In the genomic region with DNA sequence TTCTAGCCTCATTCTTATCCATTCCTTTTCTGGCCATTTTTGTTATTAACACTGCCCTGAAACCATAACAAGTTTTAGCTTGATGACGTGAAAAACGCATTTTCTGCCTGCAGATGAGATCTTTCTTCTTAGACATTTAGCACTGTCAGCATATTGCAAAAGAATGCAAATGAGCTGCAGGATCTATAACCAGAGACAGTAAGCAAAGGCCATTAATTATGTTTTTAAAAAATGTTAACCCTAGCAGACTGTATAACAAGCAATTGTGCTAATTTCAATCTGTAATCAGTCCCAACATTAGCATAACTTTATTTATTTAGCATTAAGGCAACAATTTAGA, we compare ENCODE assay signal across 19 cellular contexts.
A peak's percentile ranks its signal among the peaks of the same experiment; 100 is the strongest.
DNase-seq lines count a peak whose midpoint lies in the region; ATAC-seq and TF ChIP-seq lines count a peak whose summit lies in the region.
"Had no signal": no experiment of that assay in that cellular context is flagged by ENCODE, and none has a peak within 500 bp of the region (broad histone marks: within the 10 kb centered on the region; RNA-seq: fewer than 3 reads in every experiment).

No MANE protein-coding gene starts in this region.

- dilution Hi-C loops in IMR-90 (cut with HindIII; ENCODE audit: low sequenced_read_pairs, unreplicated experiment): no loop called here

- H3K56ac ChIP-seq in IMR-90 (ENCODE audit: extremely low read depth, insufficient read depth, low read length): no peak overlapping the region

- TF ChIP-seq POLR2A in IMR-90 (IDR thresholded peaks at IDR 0.05; ENCODE audit: low read depth, low read length) (no peak), body of pancreas (IDR thresholded peaks at IDR 0.05) (no peak)

- H3K4me1 Mint-ChIP-seq in T-cell: no peaks in the 10 kb centered on the region
- H3K4me1 Mint-ChIP-seq: activated B cell treated with CpG ODN at 0.5 μM for 24 hours; activated naive CD4-positive, alpha-beta T cell treated with anti-CD3 and anti-CD28 coated beads, Interleukin-2, amount 50 U/mL, for 24 hours; CD4-positive, CD25-positive, alpha-beta regulatory T cell had no signal

- TF ChIP-seq RAD21 in IMR-90 (IDR thresholded peaks at IDR 0.05; ENCODE audit: low read length) (no peak), neural cell (conservative IDR thresholded peaks at IDR 0.05) (no peak)

- H2BK120ac ChIP-seq in IMR-90 (ENCODE audit: low read depth, low read length): no peak overlapping the region

- H4K5ac ChIP-seq in IMR-90 (ENCODE audit: low read depth, low read length): no peak overlapping the region

- POLR2A ChIA-PET in IMR-90 (lab: Charles Lee; ENCODE audit: unreplicated experiment) (no interaction called here), T-cell (lab: Charles Lee) (no interaction called here)

- WGBS in IMR-90 (ENCODE audit: extremely low coverage in 2 of 2, insufficient read length in 1 of 2), 2 experiments: no CpG with 5 or more reads among the region's 2 CpGs
- WGBS in body of pancreas, 2 donors: 57% methylated on average over 2 of the region's 2 CpGs

- H3K9ac ChIP-seq in IMR-90 (ENCODE audit: low read depth, low read length) (no peak overlapping the region), neural cell (ENCODE audit: low read length) (peak overlapping the region; percentile 13)
- H3K9ac ChIP-seq: KMS-11 had no signal

- H3K9me3 ChIP-seq in IMR-90 (ENCODE audit: control insufficient read depth, insufficient read depth, low read length) (no peaks in the 10 kb centered on the region), body of pancreas (no peaks in the 10 kb centered on the region), neural cell (ENCODE audit: low read length) (no peaks in the 10 kb centered on the region)
- H3K9me3 ChIP-seq: ovary had no signal

- CTCF ChIA-PET in IMR-90 (lab: Yijun Ruan, JAX): no interaction called here
- CTCF ChIA-PET in T-cell (lab: Charles Lee): no interaction called here

- no peak overlapping the region for H2AK9ac ChIP-seq in IMR-90 (replicated peaks; ENCODE audit: low read depth, low read length, poor library complexity)

- H3K27me3 Mint-ChIP-seq in T-cell: no peaks in the 10 kb centered on the region
- H3K27me3 Mint-ChIP-seq: activated B cell treated with CpG ODN at 0.5 μM for 24 hours; activated naive CD4-positive, alpha-beta T cell treated with anti-CD3 and anti-CD28 coated beads, Interleukin-2, amount 50 U/mL, for 24 hours; CD4-positive, CD25-positive, alpha-beta regulatory T cell had no signal

- peak; percentile 35 for DNase-seq in DMS 273 treated with DMSO at 0.1 percent for 48 hours (lab: John Stamatoyannopoulos, UW)
- no peak for DNase-seq in IMR-90
- DNase-seq in body of pancreas: no peak
- no peak for DNase-seq in T-cell
- DNase-seq in NCI-H1048 (lab: John Stamatoyannopoulos, UW): no peak
- DNase-seq: activated B cell treated with CpG ODN at 0.5 μM for 24 hours; activated CD4-positive, alpha-beta T cell treated with anti-CD3 and anti-CD28 coated beads, Interleukin-2, amount 50 U/mL, for 4 hours; activated CD8-positive, alpha-beta memory T cell treated with anti-CD3 and anti-CD28 coated beads, Interleukin-2, amount 50 U/mL, for 4 hours; CD4-positive, CD25-positive, alpha-beta regulatory T cell; central memory CD4-positive, alpha-beta T cell; GDM1; stimulated activated naive CD8-positive, alpha-beta T cell treated with anti-CD3 and anti-CD28 coated beads, Interleukin-15, Interleukin-2, amounts not matched to agents 100 U/mL and 50 U/mL, for 24 hours; T-helper 9 cell had no signal

- H3F3A ChIP-seq in neural cell (ENCODE audit: insufficient read depth, low read length, poor library complexity, severe bottlenecking): peaks cover 10% of the 10 kb centered on the region

- H3K79me2 ChIP-seq in neural cell (replicated peaks; ENCODE audit: insufficient read depth, low read length): no peaks in the 10 kb centered on the region

- in situ Hi-C loops in IMR-90 (cut with MboI; ENCODE audit: low sequenced_read_pairs): no loop called here

- no peaks in the 10 kb centered on the region for H3K27me3 ChIP-seq in IMR-90 (ENCODE audit: control insufficient read depth, insufficient read depth, low read length)
- no peaks in the 10 kb centered on the region for H3K27me3 ChIP-seq in body of pancreas
- no peaks in the 10 kb centered on the region for H3K27me3 ChIP-seq in neural cell (ENCODE audit: insufficient read depth, low read depth, low read length)
- H3K27me3 ChIP-seq: ovary had no signal

- no peak overlapping the region for H2BK15ac ChIP-seq in IMR-90 (ENCODE audit: low read depth, low read length)

- no peaks in the 10 kb centered on the region for H3K79me1 ChIP-seq in IMR-90 (ENCODE audit: low read depth in 1 of 2, low read length in 2 of 2)

- H3K9me3 Mint-ChIP-seq in T-cell: no peaks in the 10 kb centered on the region
- H3K9me3 Mint-ChIP-seq: activated B cell treated with CpG ODN at 0.5 μM for 24 hours; activated naive CD4-positive, alpha-beta T cell treated with anti-CD3 and anti-CD28 coated beads, Interleukin-2, amount 50 U/mL, for 24 hours; natural killer cell treated with Interleukin-12 subunit alpha and Interleukin-12 subunit beta and Interleukin-15 and Interleukin-18, amount 100 ng/mL, for 72 hours had no signal

- no peak overlapping the region for H3K4me3 Mint-ChIP-seq in T-cell
- H3K4me3 Mint-ChIP-seq: activated B cell treated with CpG ODN at 0.5 μM for 24 hours; activated naive CD4-positive, alpha-beta T cell treated with anti-CD3 and anti-CD28 coated beads, Interleukin-2, amount 50 U/mL, for 24 hours; CD4-positive, CD25-positive, alpha-beta regulatory T cell; natural killer cell treated with Interleukin-12 subunit alpha and Interleukin-12 subunit beta and Interleukin-15 and Interleukin-18, amount 100 ng/mL, for 72 hours had no signal

- H3K4me1 ChIP-seq in IMR-90 (ENCODE audit: control insufficient read depth, insufficient read depth, low read length) (peaks cover 2% of the 10 kb centered on the region; the same call in 1 of the 2 replicates), body of pancreas (peaks cover 7% of the 10 kb centered on the region)

- ATAC-seq in IMR-90 (ENCODE audit: low read depth) (no peak), body of pancreas (no peak), T-cell (replicated peaks in 1 of 4) (no peak), HG03520 (IDR thresholded peaks at IDR 0.05; ENCODE audit: unreplicated experiment) (no peak)
- ATAC-seq: natural killer cell treated with Interleukin-12 subunit alpha and Interleukin-12 subunit beta and Interleukin-15 and Interleukin-18, amount 100 ng/mL, for 72 hours; stimulated activated naive CD8-positive, alpha-beta T cell treated with anti-CD3 and anti-CD28 coated beads, Interleukin-15, Interleukin-2, amounts not matched to agents 100 U/mL and 50 U/mL, for 24 hours had no signal

- intact Hi-C loops in IMR-90 (cut with micrococcal nuclease): no loop called here
- intact Hi-C loops in body of pancreas (cut with DNase I): no loop called here

- H3K9me2 ChIP-seq in neural cell (ENCODE audit: insufficient read depth, low read length): no peaks in the 10 kb centered on the region

- no peak overlapping the region for H2BK5ac ChIP-seq in IMR-90 (ENCODE audit: low read depth, low read length, poor library complexity, severe bottlenecking)

- no peak for TF ChIP-seq EP300 in neural cell (conservative IDR thresholded peaks at IDR 0.05; ENCODE audit: poor library complexity, severe bottlenecking)

- no peak overlapping the region for H3K4ac ChIP-seq in IMR-90 (ENCODE audit: low read depth, low read length)

- BruUV-seq in IMR-90 (replicated peaks; lab: Mats Ljungman, UMichigan): no TSS peak

- no peak overlapping the region for H2AFZ ChIP-seq in IMR-90 (replicated peaks; ENCODE audit: low read length, poor library complexity)
- H2AFZ ChIP-seq in neural cell (ENCODE audit: low read depth, low read length): peak overlapping the region; percentile 16

- no peak overlapping the region for H2AK5ac ChIP-seq in IMR-90 (ENCODE audit: low read depth, low read length)

- TF ChIP-seq CTCF in IMR-90 (conservative IDR thresholded peaks at IDR 0.05; ENCODE audit: low read depth, low read length) (no peak), body of pancreas (IDR thresholded peaks at IDR 0.05) (no peak), neural cell (IDR thresholded peaks at IDR 0.05; ENCODE audit: poor library complexity, severe bottlenecking) (no peak)

- no peak overlapping the region for H4K8ac ChIP-seq in IMR-90 (ENCODE audit: low read depth in 2 of 2, low read length in 2 of 2)

- H3K36me3 ChIP-seq in IMR-90 (ENCODE audit: control insufficient read depth, insufficient read depth, low read length) (no peaks in the 10 kb centered on the region), body of pancreas (replicated peaks in 1 of 2; ENCODE audit: insufficient read depth in 1 of 2, low read depth in 2 of 2) (no peaks in the 10 kb centered on the region), neural cell (ENCODE audit: insufficient read depth, low read length) (no peaks in the 10 kb centered on the region)
- H3K36me3 ChIP-seq: ovary had no signal

- H4K91ac ChIP-seq in IMR-90 (ENCODE audit: insufficient read depth, low read depth, low read length): no peak overlapping the region

- no peak overlapping the region for H3K18ac ChIP-seq in IMR-90 (ENCODE audit: low read depth, low read length)

- no peak overlapping the region for H3K27ac Mint-ChIP-seq in T-cell
- H3K27ac Mint-ChIP-seq: activated B cell treated with CpG ODN at 0.5 μM for 24 hours; activated naive CD4-positive, alpha-beta T cell treated with anti-CD3 and anti-CD28 coated beads, Interleukin-2, amount 50 U/mL, for 24 hours; CD4-positive, CD25-positive, alpha-beta regulatory T cell; natural killer cell treated with Interleukin-12 subunit alpha and Interleukin-12 subunit beta and Interleukin-15 and Interleukin-18, amount 100 ng/mL, for 72 hours had no signal

- no peak overlapping the region for H3K23ac ChIP-seq in IMR-90 (ENCODE audit: low read depth, low read length)

- H3K4me2 ChIP-seq in IMR-90 (ENCODE audit: low read depth, low read length): no peak overlapping the region
- peak overlapping the region; percentile 6 for H3K4me2 ChIP-seq in neural cell (ENCODE audit: low read length)
- H3K4me2 ChIP-seq: KMS-11 had no signal

- no peaks in the 10 kb centered on the region for H4K20me1 ChIP-seq in IMR-90 (ENCODE audit: insufficient read depth, low read length)
- no peaks in the 10 kb centered on the region for H4K20me1 ChIP-seq in neural cell (ENCODE audit: insufficient read depth)

- H3K9me1 ChIP-seq in IMR-90 (ENCODE audit: insufficient read depth, low read length): no peaks in the 10 kb centered on the region

- H2BK20ac ChIP-seq in IMR-90 (ENCODE audit: low read depth, low read length): no peak overlapping the region

- H3K27ac ChIP-seq in IMR-90 (ENCODE audit: insufficient read depth, low read length) (no peak overlapping the region), body of pancreas (peak overlapping the region in 3 of 4 donors; percentile 8 to 39 (median 24)), neural cell (ENCODE audit: low read length) (peak overlapping the region; percentile 53)
- H3K27ac ChIP-seq: KMS-11, ovary had no signal

- no peak overlapping the region for H3K14ac ChIP-seq in IMR-90 (replicated peaks; ENCODE audit: low read depth, low read length)

- H3K36me3 Mint-ChIP-seq in T-cell: no peaks in the 10 kb centered on the region
- H3K36me3 Mint-ChIP-seq: activated naive CD4-positive, alpha-beta T cell treated with anti-CD3 and anti-CD28 coated beads, Interleukin-2, amount 50 U/mL, for 24 hours; CD4-positive, CD25-positive, alpha-beta regulatory T cell; natural killer cell treated with Interleukin-12 subunit alpha and Interleukin-12 subunit beta and Interleukin-15 and Interleukin-18, amount 100 ng/mL, for 72 hours had no signal

- no peak overlapping the region for H3K4me3 ChIP-seq in IMR-90 (ENCODE audit: insufficient read depth, low read depth, low read length)
- H3K4me3 ChIP-seq in body of pancreas: no peak overlapping the region
- peak overlapping the region; percentile 22 for H3K4me3 ChIP-seq in neural cell (ENCODE audit: low read length)
- H3K4me3 ChIP-seq: ovary had no signal
